ENCODE assay signal across 11 cellular contexts in the genomic region with DNA sequence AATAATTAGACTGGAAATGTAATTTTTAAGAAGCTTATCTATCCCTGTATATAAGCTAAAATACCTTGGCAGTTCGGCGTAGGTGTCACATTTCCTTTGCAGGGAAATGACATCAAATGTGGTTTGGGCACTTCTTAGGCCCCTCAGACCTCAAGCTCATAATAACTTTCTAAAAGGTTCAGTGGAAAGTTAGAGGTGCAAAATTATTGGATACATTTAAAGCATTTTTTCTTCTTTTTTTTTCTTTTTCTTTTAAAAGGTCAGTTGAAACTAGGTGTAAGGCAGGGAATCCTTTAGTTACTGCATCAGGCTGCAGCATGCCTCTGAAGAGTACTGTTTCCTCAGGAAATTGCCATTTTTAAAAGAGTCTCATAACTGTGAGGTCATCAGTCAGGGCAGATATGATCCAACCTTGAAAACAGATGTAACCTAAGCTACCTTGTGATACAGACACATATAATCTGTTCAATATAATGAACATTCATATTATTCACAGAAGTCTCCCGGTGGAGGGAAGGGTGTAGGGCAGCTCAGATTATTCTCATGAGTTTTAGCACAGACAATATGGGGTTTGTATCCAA. TPM values are rescaled to one million over a fixed set of nuclear protein-coding genes. Genes with fewer than 3 reads are reported as not detected.
A peak's percentile ranks its signal among the peaks of the same experiment; 100 is the strongest.
DNase-seq lines count a peak whose midpoint lies in the region; ATAC-seq, FAIRE-seq and TF ChIP-seq lines count a peak whose summit lies in the region.
"Had no signal": no experiment of that assay in that cellular context is flagged by ENCODE, and none has a peak within 500 bp of the region (broad histone marks: within the 10 kb centered on the region; RNA-seq: fewer than 3 reads in every experiment).

No MANE protein-coding gene starts in this region.

- no peaks in the 10 kb centered on the region for H3K9me3 Mint-ChIP-seq in activated CD4-positive, alpha-beta memory T cell treated with anti-CD3 and anti-CD28 coated beads, Interleukin-2, amount 10 ng/mL, durations not matched to agents 7 days and 5 days
- H3K9me3 Mint-ChIP-seq in mesothelial cell of epicardium = no peaks in the 10 kb centered on the region

- H3K4me1 Mint-ChIP-seq in activated CD4-positive, alpha-beta memory T cell treated with anti-CD3 and anti-CD28 coated beads, Interleukin-2, amount 10 ng/mL, durations not matched to agents 7 days and 5 days = peaks cover 63% of the 10 kb centered on the region
- peaks cover 37% of the 10 kb centered on the region for H3K4me1 Mint-ChIP-seq in mesothelial cell of epicardium

- peak overlapping the region; percentile 58 for H3K4me3 Mint-ChIP-seq in activated CD4-positive, alpha-beta memory T cell treated with anti-CD3 and anti-CD28 coated beads, Interleukin-2, amount 10 ng/mL, durations not matched to agents 7 days and 5 days
- H3K4me3 Mint-ChIP-seq in mesothelial cell of epicardium = no peak overlapping the region

- CTCF ChIA-PET in activated CD4-positive, alpha-beta memory T cell treated with anti-CD3 and anti-CD28 coated beads, Interleukin-2, amount 10 ng/mL, durations not matched to agents 7 days and 5 days (lab: Charles Lee) = interaction anchor here (0.8 to 2.7 kb wide), 12 partner anchors 11 to 657 kb away, joined by 3 to 15 read pairs (median 4); no protein-coding TSS in a partner anchor

- intact Hi-C loops in ascending aorta (cut with DNase I) = no loop called here

- peaks cover 0 to 10% of the 10 kb centered on the region in 2 donors for H3K36me3 ChIP-seq in ascending aorta

- H3K27ac ChIP-seq in HL-60 (replicated peaks) (0 out of 2 replicates have a peak overlapping the region, but pooled peaks have one; percentile 7), ascending aorta (no peak overlapping the region)
- H3K27ac ChIP-seq: SK-N-MC had no signal

- H3K4me1 ChIP-seq in ascending aorta = peaks cover 0 to 25% of the 10 kb centered on the region in 2 donors

- H3K27ac Mint-ChIP-seq in activated CD4-positive, alpha-beta memory T cell treated with anti-CD3 and anti-CD28 coated beads, Interleukin-2, amount 10 ng/mL, durations not matched to agents 7 days and 5 days = peak overlapping the region; percentile 92
- H3K27ac Mint-ChIP-seq in mesothelial cell of epicardium = peak overlapping the region; percentile 52

- TF ChIP-seq POLR2A in H54 (IDR thresholded peaks at IDR 0.05; ENCODE audit: low read depth, low read length) = no peak

- no peak for ATAC-seq in HG03439 (IDR thresholded peaks at IDR 0.05; ENCODE audit: unreplicated experiment)

- no peaks in the 10 kb centered on the region for H3K9me3 ChIP-seq in ascending aorta

- H3K27me3 Mint-ChIP-seq in activated CD4-positive, alpha-beta memory T cell treated with anti-CD3 and anti-CD28 coated beads, Interleukin-2, amount 10 ng/mL, durations not matched to agents 7 days and 5 days = peaks cover under 1% of the 10 kb centered on the region
- peaks cover 1% of the 10 kb centered on the region for H3K27me3 Mint-ChIP-seq in mesothelial cell of epicardium (ENCODE audit: low read depth)

- H3K4me3 ChIP-seq in HL-60 (replicated peaks; ENCODE audit: insufficient read depth, low read length) (no peak overlapping the region), ascending aorta (no peak overlapping the region)
- H3K4me3 ChIP-seq: SK-N-MC had no signal

- H3K27me3 ChIP-seq in HL-60 (ENCODE audit: insufficient read depth, poor library complexity, severe bottlenecking) (no peaks in the 10 kb centered on the region), ascending aorta (no peaks in the 10 kb centered on the region)

- DNase-seq in ELR (ENCODE audit: low read depth) (peak; percentile 16), HL-60 (ENCODE audit: low read depth in 1 of 2, low spot score in 1 of 2) (no peak), mesothelial cell of epicardium (ENCODE audit: low spot score in 2 of 2, unreplicated experiment in 2 of 2) (no peak), ascending aorta (ENCODE audit: low spot score in 2 of 2) (no peak), NCI-H2227 treated with DMSO at 0.1 percent for 48 hours (lab: John Stamatoyannopoulos, UW) (no peak), H54 (ENCODE audit: insufficient read length, low spot score) (no peak)
- peak; percentile 40 for DNase-seq in activated CD4-positive, alpha-beta memory T cell treated with anti-CD3 and anti-CD28 coated beads, Interleukin-2, amount 10 ng/mL, durations not matched to agents 7 days and 5 days
- DNase-seq: caudate nucleus had no signal

- no peak for TF ChIP-seq CTCF in HL-60 (IDR thresholded peaks at IDR 0.05; ENCODE audit: insufficient read depth, low read length)
- no peak for TF ChIP-seq CTCF in mesothelial cell of epicardium (IDR thresholded peaks at IDR 0.05; ENCODE audit: unreplicated experiment)
- no peak for TF ChIP-seq CTCF in ascending aorta (IDR thresholded peaks at IDR 0.05)

- no peak for FAIRE-seq in H54 (lab: Jason Lieb, UNC)
- FAIRE-seq: urothelium cell line had no signal

- POLR2A ChIA-PET in activated CD4-positive, alpha-beta memory T cell treated with anti-CD3 and anti-CD28 coated beads, Interleukin-2, amount 10 ng/mL, durations not matched to agents 7 days and 5 days (lab: Charles Lee) = interaction anchor here (0.6 to 2.8 kb wide), 7 partner anchors 10 to 718 kb away, joined by 3 to 15 read pairs (median 4); partner anchors contain the start of genes EXOSC7 and ZDHHC3

- H3K36me3 Mint-ChIP-seq in activated CD4-positive, alpha-beta memory T cell treated with anti-CD3 and anti-CD28 coated beads, Interleukin-2, amount 10 ng/mL, durations not matched to agents 7 days and 5 days (ENCODE audit: low read depth) = peaks cover 65% of the 10 kb centered on the region
- peaks cover 12% of the 10 kb centered on the region for H3K36me3 Mint-ChIP-seq in mesothelial cell of epicardium

RNA-seq across cellular contexts. Expression of gene SACM1L, which starts 4.8 kb away (rescaled TPM):
- 100 to 1,000 TPM; 101 to 103 TPM for total RNA-seq in activated CD4-positive, alpha-beta memory T cell treated with anti-CD3 and anti-CD28 coated beads, Interleukin-2, amount 10 ng/mL, durations not matched to agents 7 days and 5 days
- total RNA-seq in mesothelial cell of epicardium = 50.5 to 54.6 TPM (median 51.8 TPM) in 3 replicates
- total RNA-seq in ascending aorta = 7.2 TPM

Comparison
In these comparisons a context has a peak if more than half of its experiments do, and no peak if none do; other contexts are left out.
1. DNase-seq: peak in ELR (single experiment) and activated CD4-positive, alpha-beta memory T cell treated with anti-CD3 and anti-CD28 coated beads, Interleukin-2, amount 10 ng/mL, durations not matched to agents 7 days and 5 days (single experiment); none in HL-60 (0 of 2), mesothelial cell of epicardium (0 of 2), ascending aorta (0 of 2), NCI-H2227 treated with DMSO at 0.1 percent for 48 hours (single experiment) and H54 (single experiment).